1 cellular context compared by ENCODE assay signal in genomic region chr18:1995041-1995612, GRCh38.
TF ChIP-seq lines count a peak whose summit lies in the region.

No MANE protein-coding gene starts in this region.

TF ChIP-seq in H1, 55 proteins besides CTCF, POLR2A, EP300 and RAD21 (continued from another document):
- TF ChIP-seq ATF2 (IDR thresholded peaks at IDR 0.05; ENCODE audit: low read length), result no peak
- no peak for TF ChIP-seq RBBP5 (IDR thresholded peaks at IDR 0.05; ENCODE audit: borderline replicate concordance, low read depth, low read length)
- TF ChIP-seq POU5F1 (IDR thresholded peaks at IDR 0.05; ENCODE audit: low read depth, low read length), result no peak
- TF ChIP-seq KDM1A (IDR thresholded peaks at IDR 0.05; ENCODE audit: borderline replicate concordance, low read length), result no peak
- no peak for TF ChIP-seq CHD1 (IDR thresholded peaks at IDR 0.05; ENCODE audit: low read depth, low read length)
- no peak for TF ChIP-seq CTBP2 (IDR thresholded peaks at IDR 0.05; ENCODE audit: borderline replicate concordance, insufficient read depth, insufficient read length, low read length)
- TF ChIP-seq TAF1 (IDR thresholded peaks at IDR 0.05; ENCODE audit: low read depth, low read length), result no peak
- TF ChIP-seq GTF2F1 (IDR thresholded peaks at IDR 0.05; ENCODE audit: borderline replicate concordance, low read depth, low read length), result no peak
